9 cellular contexts compared by ENCODE assay signal in the genomic region with DNA sequence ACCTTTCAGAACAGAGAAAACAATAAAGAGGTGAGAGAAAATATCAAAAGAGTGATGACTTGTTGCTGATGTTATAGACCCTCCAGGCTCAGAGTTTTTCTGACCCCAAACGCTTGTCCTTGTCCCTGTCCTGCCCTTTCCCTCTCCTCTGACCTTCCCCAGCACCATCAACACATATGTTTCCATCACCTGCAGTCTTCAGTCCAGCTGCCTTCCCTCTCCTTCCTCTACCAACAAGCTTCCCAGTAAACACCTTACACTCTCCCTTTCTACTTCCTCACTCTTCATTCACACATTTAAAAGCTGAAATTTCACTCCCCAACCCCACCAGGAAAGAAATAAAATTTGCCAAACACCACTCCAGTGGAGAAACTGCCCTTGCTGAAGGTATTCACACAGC.
"Had no signal": no experiment of that assay in that cellular context is flagged by ENCODE, and none has a peak within 500 bp of the region (broad histone marks: within the 10 kb centered on the region; RNA-seq: fewer than 3 reads in every experiment).

No MANE protein-coding gene starts in this region.

- H3K9ac ChIP-seq: KMS-11 had no signal

- H3K27ac ChIP-seq: HL-60, KMS-11 had no signal

- DNase-seq: IMR-90, Karpas-422, KBM-7, KG1 had no signal

- H3K27ac Mint-ChIP-seq: IgD-negative memory B cell had no signal

- H3K4me2 ChIP-seq: KMS-11 had no signal

- ATAC-seq: HepG2 had no signal

- H3K4me3 Mint-ChIP-seq: IgD-negative memory B cell had no signal

- FAIRE-seq: HepG2, HTR-8/SVneo had no signal
